22 cellular contexts compared by ENCODE assay signal in genomic region chr9:137593176-137593575, GRCh38. TPM values are rescaled to one million over a fixed set of nuclear protein-coding genes. Genes with fewer than 3 reads are reported as not detected.
DNase-seq lines count a peak whose midpoint lies in the region; TF ChIP-seq lines count a peak whose summit lies in the region.
"Had no signal": no experiment of that assay in that cellular context is flagged by ENCODE, and none has a peak within 500 bp of the region (broad histone marks: within the 10 kb centered on the region; RNA-seq: fewer than 3 reads in every experiment).

No MANE protein-coding gene starts in this region.

- H3K4me3 ChIP-seq in Caco-2 (ENCODE audit: low read depth, low read length) (no peak overlapping the region), neural progenitor cell (no peak overlapping the region), brain microvascular endothelial cell (ENCODE audit: low read depth, low read length) (no peak overlapping the region)
- H3K4me3 ChIP-seq: HAP-1, mucosa of descending colon, PC-9, SJCRH30 had no signal

- CTCF ChIA-PET in Caco-2 (lab: Charles Lee): no interaction called here

- TF ChIP-seq CTCF in Caco-2 (IDR thresholded peaks at IDR 0.05; ENCODE audit: insufficient read depth in 1 of 2, low read depth in 1 of 2, low read length in 1 of 2, severe bottlenecking in 1 of 2, unreplicated experiment in 1 of 2) (no peak), neural progenitor cell (IDR thresholded peaks at IDR 0.05) (no peak), brain microvascular endothelial cell (IDR thresholded peaks at IDR 0.05; ENCODE audit: low read depth, low read length, missing control alignments) (no peak)

- no peak overlapping the region for H3K9ac ChIP-seq in neural progenitor cell
- H3K9ac ChIP-seq: KMS-11 had no signal

- peak; percentile 23 for DNase-seq in NCI-H2196 (lab: John Stamatoyannopoulos, UW; ENCODE audit: unreplicated experiment)
- no peak for DNase-seq in NCI-H2196 treated with DMSO at 0.1 percent for 48 hours (lab: John Stamatoyannopoulos, UW; ENCODE audit: unreplicated experiment)
- no peak for DNase-seq in Caco-2
- DNase-seq in activated T-helper 2 cell treated with anti-CD3 and anti-CD28 coated beads, Interferon-gamma antibody, Interleukin-2, Interleukin-4, amounts not matched to agents 10 μg/mL and 5 μg/mL and 100 μg/mL, durations not matched to agents 14 hours and 24 hours and 36 hours (ENCODE audit: low spot score): no peak
- no peak for DNase-seq in neural progenitor cell (ENCODE audit: low spot score)
- no peak for DNase-seq in SK-N-DZ (ENCODE audit: low spot score)
- no peak for DNase-seq in brain microvascular endothelial cell
- DNase-seq in Kasumi-1 (lab: John Stamatoyannopoulos, UW): no peak
- DNase-seq: activated B cell treated with CpG ODN at 0.5 μM for 24 hours; activated CD8-positive, alpha-beta T cell treated with anti-CD3 and anti-CD28 coated beads, Interleukin-2, amount 10 ng/mL, durations not matched to agents 7 days and 5 days; activated T-cell treated with anti-CD3 and anti-CD28 coated beads, Interleukin-2, amount 50 U/mL, for 4 hours; left colon; mucosa of descending colon; NCI-H526 treated with DMSO at 0.1 percent for 48 hours; occipital lobe; PC-9; SJCRH30 had no signal

- no peak overlapping the region for H2AFZ ChIP-seq in neural progenitor cell (replicated peaks)
- H2AFZ ChIP-seq: PC-9 had no signal

- H3K36me3 Mint-ChIP-seq in Caco-2 (ENCODE audit: insufficient read depth, unreplicated experiment) (peaks cover 10% of the 10 kb centered on the region), neural progenitor cell (no peaks in the 10 kb centered on the region)
- H3K36me3 Mint-ChIP-seq in activated T-helper 2 cell treated with anti-CD3 and anti-CD28 coated beads, Interferon-gamma antibody, Interleukin-2, Interleukin-4, amounts not matched to agents 10 μg/mL and 5 μg/mL and 100 μg/mL, durations not matched to agents 14 hours and 24 hours and 36 hours (ENCODE audit: low read depth): peaks cover 12% of the 10 kb centered on the region

- no peaks in the 10 kb centered on the region for H3K27me3 Mint-ChIP-seq in Caco-2 (ENCODE audit: insufficient read depth, unreplicated experiment)
- no peaks in the 10 kb centered on the region for H3K27me3 Mint-ChIP-seq in activated T-helper 2 cell treated with anti-CD3 and anti-CD28 coated beads, Interferon-gamma antibody, Interleukin-2, Interleukin-4, amounts not matched to agents 10 μg/mL and 5 μg/mL and 100 μg/mL, durations not matched to agents 14 hours and 24 hours and 36 hours (ENCODE audit: low read depth)
- peaks cover 7% of the 10 kb centered on the region for H3K27me3 Mint-ChIP-seq in neural progenitor cell (ENCODE audit: insufficient read depth, low read depth)
- H3K27me3 Mint-ChIP-seq: B cell had no signal

- H3K4me1 ChIP-seq in Caco-2: peaks cover 8% of the 10 kb centered on the region
- H3K4me1 ChIP-seq in neural progenitor cell: peaks cover 8% of the 10 kb centered on the region
- H3K4me1 ChIP-seq: SJCRH30 had no signal

- no peak overlapping the region for H3K27ac Mint-ChIP-seq in Caco-2 (ENCODE audit: unreplicated experiment)
- no peak overlapping the region for H3K27ac Mint-ChIP-seq in activated T-helper 2 cell treated with anti-CD3 and anti-CD28 coated beads, Interferon-gamma antibody, Interleukin-2, Interleukin-4, amounts not matched to agents 10 μg/mL and 5 μg/mL and 100 μg/mL, durations not matched to agents 14 hours and 24 hours and 36 hours
- no peak overlapping the region for H3K27ac Mint-ChIP-seq in neural progenitor cell
- H3K27ac Mint-ChIP-seq: activated B cell treated with CpG ODN at 0.5 μM for 24 hours; activated CD8-positive, alpha-beta T cell treated with anti-CD3 and anti-CD28 coated beads, Interleukin-2, amount 10 ng/mL, durations not matched to agents 7 days and 5 days; activated naive CD4-positive, alpha-beta T cell treated with anti-CD3 and anti-CD28 coated beads, Interleukin-2, amount 50 U/mL, for 72 hours; B cell; endodermal cell had no signal

- H3K27me3 ChIP-seq in Caco-2 (replicated peaks; ENCODE audit: control insufficient read depth, insufficient read depth, low read length) (no peaks in the 10 kb centered on the region), neural progenitor cell (no peaks in the 10 kb centered on the region), brain microvascular endothelial cell (replicated peaks) (no peaks in the 10 kb centered on the region)
- H3K27me3 ChIP-seq: SJCRH30 had no signal

- H3K4me2 ChIP-seq in neural progenitor cell: no peak overlapping the region
- H3K4me2 ChIP-seq: KMS-11, PC-9 had no signal

- H3F3A ChIP-seq in neural progenitor cell (ENCODE audit: low read depth): no peaks in the 10 kb centered on the region

- H3K4me3 Mint-ChIP-seq in Caco-2 (ENCODE audit: unreplicated experiment): peak overlapping the region; percentile 18
- peak overlapping the region; percentile 5 for H3K4me3 Mint-ChIP-seq in activated T-helper 2 cell treated with anti-CD3 and anti-CD28 coated beads, Interferon-gamma antibody, Interleukin-2, Interleukin-4, amounts not matched to agents 10 μg/mL and 5 μg/mL and 100 μg/mL, durations not matched to agents 14 hours and 24 hours and 36 hours (ENCODE audit: low read depth)
- peak overlapping the region; percentile 34 for H3K4me3 Mint-ChIP-seq in neural progenitor cell
- H3K4me3 Mint-ChIP-seq: activated B cell treated with CpG ODN at 0.5 μM for 24 hours; activated CD8-positive, alpha-beta T cell treated with anti-CD3 and anti-CD28 coated beads, Interleukin-2, amount 10 ng/mL, durations not matched to agents 7 days and 5 days; B cell; endodermal cell had no signal

- no peaks in the 10 kb centered on the region for H3K9me3 ChIP-seq in Caco-2
- H3K9me3 ChIP-seq in neural progenitor cell (ENCODE audit: low read depth): no peaks in the 10 kb centered on the region
- H3K9me3 ChIP-seq: HAP-1, mucosa of descending colon, SJCRH30 had no signal

- in situ Hi-C loops in brain microvascular endothelial cell (cut with HindIII; ENCODE audit: low pct_ligation_motif_present, low sequenced_read_pairs): no loop called here

- H4K20me1 ChIP-seq in neural progenitor cell (ENCODE audit: low read depth): peaks cover 24% of the 10 kb centered on the region

- intact Hi-C loops in Caco-2 (cut with micrococcal nuclease; ENCODE audit: unreplicated experiment): loop anchor here (10.0 kb wide), 1 partner anchor 148 kb away; the partner anchor contains the start of gene ENTPD8
- intact Hi-C loops in activated T-helper 2 cell treated with anti-CD3 and anti-CD28 coated beads, Interferon-gamma antibody, Interleukin-2, Interleukin-4, amounts not matched to agents 10 μg/mL and 5 μg/mL and 100 μg/mL, durations not matched to agents 14 hours and 24 hours and 36 hours (cut with micrococcal nuclease): no loop called here

- BruUV-seq in Caco-2 (replicated peaks; lab: Mats Ljungman, UMichigan): no TSS peak

- H3K9me3 Mint-ChIP-seq in Caco-2 (ENCODE audit: unreplicated experiment) (no peaks in the 10 kb centered on the region), neural progenitor cell (no peaks in the 10 kb centered on the region)
- H3K9me3 Mint-ChIP-seq in activated T-helper 2 cell treated with anti-CD3 and anti-CD28 coated beads, Interferon-gamma antibody, Interleukin-2, Interleukin-4, amounts not matched to agents 10 μg/mL and 5 μg/mL and 100 μg/mL, durations not matched to agents 14 hours and 24 hours and 36 hours: no peaks in the 10 kb centered on the region
- H3K9me3 Mint-ChIP-seq: activated B cell treated with CpG ODN at 0.5 μM for 24 hours; activated naive CD4-positive, alpha-beta T cell treated with anti-CD3 and anti-CD28 coated beads, Interleukin-2, amount 50 U/mL, for 72 hours; activated T-cell treated with anti-CD3 and anti-CD28 coated beads, Interleukin-2, amount 50 U/mL, for 4 hours; endodermal cell had no signal

- POLR2A ChIA-PET in Caco-2 (lab: Charles Lee): no interaction called here

- peaks cover 26% of the 10 kb centered on the region for H3K79me2 ChIP-seq in neural progenitor cell (ENCODE audit: low read depth)

- H3K4me1 Mint-ChIP-seq in Caco-2 (ENCODE audit: low read depth, unreplicated experiment) (no peaks in the 10 kb centered on the region), neural progenitor cell (peaks cover 22% of the 10 kb centered on the region)
- H3K4me1 Mint-ChIP-seq in activated T-helper 2 cell treated with anti-CD3 and anti-CD28 coated beads, Interferon-gamma antibody, Interleukin-2, Interleukin-4, amounts not matched to agents 10 μg/mL and 5 μg/mL and 100 μg/mL, durations not matched to agents 14 hours and 24 hours and 36 hours (ENCODE audit: low read depth): peaks cover 1% of the 10 kb centered on the region

- H3K36me3 ChIP-seq in Caco-2 (ENCODE audit: control insufficient read depth, insufficient read depth, low read length) (no peaks in the 10 kb centered on the region; the same call in 1 of the 2 replicates), neural progenitor cell (no peaks in the 10 kb centered on the region), brain microvascular endothelial cell (replicated peaks) (no peaks in the 10 kb centered on the region)

- no peak overlapping the region for H3K27ac ChIP-seq in neural progenitor cell
- H3K27ac ChIP-seq in brain microvascular endothelial cell: no peak overlapping the region
- H3K27ac ChIP-seq: KMS-11, PC-9, SJCRH30 had no signal

RNA-seq across cellular contexts. Expression of gene ZMYND19, which starts 2.9 kb away (rescaled TPM):
- total RNA-seq in Caco-2 (2022) (66.3 and 66.9 TPM in 2 replicates), neural progenitor cell (ENCODE audit: low replicate concordance) (34.4 and 52.4 TPM in 2 replicates)
- 72.4 and 74.4 TPM in 2 replicates for total RNA-seq in activated T-helper 2 cell treated with anti-CD3 and anti-CD28 coated beads, Interferon-gamma antibody, Interleukin-2, Interleukin-4, amounts not matched to agents 10 μg/mL and 5 μg/mL and 100 μg/mL, durations not matched to agents 14 hours and 24 hours and 36 hours
- polyA plus RNA-seq in SK-N-DZ (2014; cell fraction: cytosol; rRNA removed): 88.9 and 95.8 TPM in 2 replicates
- polyA plus RNA-seq in SK-N-DZ (2014; cell fraction: nucleus; rRNA removed): 178 and 188 TPM in 2 replicates

RNA-seq across cellular contexts. Expression of gene ARRDC1, which starts 12.3 kb away (rescaled TPM):
- total RNA-seq in Caco-2 (2022) (61.1 and 66.6 TPM in 2 replicates), neural progenitor cell (ENCODE audit: low replicate concordance) (12.9 and 34.4 TPM in 2 replicates)
- 71.1 and 73.1 TPM in 2 replicates for total RNA-seq in activated T-helper 2 cell treated with anti-CD3 and anti-CD28 coated beads, Interferon-gamma antibody, Interleukin-2, Interleukin-4, amounts not matched to agents 10 μg/mL and 5 μg/mL and 100 μg/mL, durations not matched to agents 14 hours and 24 hours and 36 hours
- polyA plus RNA-seq in SK-N-DZ (2014; cell fraction: cytosol; rRNA removed): 15.9 and 21.1 TPM in 2 replicates
- polyA plus RNA-seq in SK-N-DZ (2014; cell fraction: nucleus; rRNA removed): 72.2 and 94.4 TPM in 2 replicates

RNA-seq across cellular contexts. Expression of gene DPH7, which starts 14.5 kb away (rescaled TPM):
- total RNA-seq in Caco-2 (2022) (51.9 and 58.4 TPM in 2 replicates), neural progenitor cell (ENCODE audit: low replicate concordance) (37.6 and 55.2 TPM in 2 replicates)
- 43.2 and 46.2 TPM in 2 replicates for total RNA-seq in activated T-helper 2 cell treated with anti-CD3 and anti-CD28 coated beads, Interferon-gamma antibody, Interleukin-2, Interleukin-4, amounts not matched to agents 10 μg/mL and 5 μg/mL and 100 μg/mL, durations not matched to agents 14 hours and 24 hours and 36 hours
- polyA plus RNA-seq in SK-N-DZ (2014; cell fraction: cytosol; rRNA removed): 86.2 and 109 TPM in 2 replicates
- 392 and 393 TPM in 2 replicates for polyA plus RNA-seq in SK-N-DZ (2014; cell fraction: nucleus; rRNA removed)

RNA-seq across cellular contexts. Expression of gene EHMT1, which starts 25.6 kb away (rescaled TPM):
- total RNA-seq in Caco-2 (2022) (92.3 and 92.9 TPM in 2 replicates), neural progenitor cell (ENCODE audit: low replicate concordance) (47.8 and 84.5 TPM in 2 replicates)
- total RNA-seq in activated T-helper 2 cell treated with anti-CD3 and anti-CD28 coated beads, Interferon-gamma antibody, Interleukin-2, Interleukin-4, amounts not matched to agents 10 μg/mL and 5 μg/mL and 100 μg/mL, durations not matched to agents 14 hours and 24 hours and 36 hours: 96.5 and 103 TPM in 2 replicates
- 44.2 and 44.6 TPM in 2 replicates for polyA plus RNA-seq in SK-N-DZ (2014; cell fraction: cytosol; rRNA removed)
- polyA plus RNA-seq in SK-N-DZ (2014; cell fraction: nucleus; rRNA removed): 119 and 149 TPM in 2 replicates

RNA-seq across cellular contexts. Expression of gene MRPL41, which starts 41.5 kb away (rescaled TPM):
- total RNA-seq in Caco-2 (2022): 44.2 and 48.6 TPM in 2 replicates
- 43.2 and 49.4 TPM in 2 replicates for total RNA-seq in activated T-helper 2 cell treated with anti-CD3 and anti-CD28 coated beads, Interferon-gamma antibody, Interleukin-2, Interleukin-4, amounts not matched to agents 10 μg/mL and 5 μg/mL and 100 μg/mL, durations not matched to agents 14 hours and 24 hours and 36 hours
- 10.3 and 36.9 TPM in 2 replicates for total RNA-seq in neural progenitor cell (ENCODE audit: low replicate concordance)
- polyA plus RNA-seq in SK-N-DZ (2014; cell fraction: cytosol; rRNA removed): 28.9 and 35.2 TPM in 2 replicates
- polyA plus RNA-seq in SK-N-DZ (2014; cell fraction: nucleus; rRNA removed): 25.8 and 41.2 TPM in 2 replicates
